ENCODE assay signal across 9 cellular contexts in the genomic region with DNA sequence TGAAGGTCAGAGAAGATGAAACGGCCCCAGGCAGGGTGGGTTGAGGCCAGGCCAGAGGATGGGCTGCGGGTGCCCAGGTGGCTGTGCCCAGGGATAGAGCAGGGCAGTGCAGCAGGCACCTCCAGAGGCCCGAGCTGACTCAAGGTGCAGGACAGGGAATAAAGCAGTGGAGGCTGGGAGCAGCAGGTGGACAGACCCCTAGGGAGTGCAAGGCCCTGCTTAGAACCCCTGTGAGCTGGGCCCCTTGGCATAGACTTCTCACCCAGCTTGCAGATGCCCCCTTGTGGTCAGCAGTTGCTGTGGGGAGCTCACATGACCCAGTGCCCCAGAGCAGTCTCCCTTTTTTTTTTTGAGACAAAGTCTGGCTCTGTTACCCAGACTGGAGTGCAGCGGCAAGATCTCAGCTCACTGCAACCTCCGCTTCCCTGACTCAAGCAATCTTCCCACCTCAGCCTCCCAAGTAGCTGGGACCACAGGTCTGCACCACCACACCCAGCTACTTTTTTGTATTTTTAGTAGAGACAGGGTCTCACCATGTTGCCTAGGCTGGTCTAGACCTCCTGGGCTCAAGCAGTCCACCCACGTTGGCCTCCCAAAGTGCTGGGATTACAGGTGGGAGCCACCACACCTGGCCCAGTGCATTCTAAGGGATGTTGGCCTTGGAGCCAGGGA.
DNase-seq lines count a peak whose midpoint lies in the region; ATAC-seq and TF ChIP-seq lines count a peak whose summit lies in the region.
"Had no signal": no experiment of that assay in that cellular context is flagged by ENCODE, and none has a peak within 500 bp of the region (broad histone marks: within the 10 kb centered on the region; RNA-seq: fewer than 3 reads in every experiment).

No MANE protein-coding gene starts in this region.

- H3K4me3 ChIP-seq in CD8-positive, alpha-beta T cell (ENCODE audit: low read depth, low read length) = no peak overlapping the region

- intact Hi-C loops in CD8-positive, alpha-beta T cell (cut with DNase I, micrococcal nuclease) = loop anchor here (1.0 to 10.0 kb wide), 4 partner anchors 142 to 318 kb away; no protein-coding TSS in a partner anchor
- intact Hi-C loops in sciatic nerve (cut with DNase I) = loop anchor here (5.0 to 10.0 kb wide), 2 partner anchors 140 to 188 kb away; no protein-coding TSS in a partner anchor

- H3K27me3 Mint-ChIP-seq in CD8-positive, alpha-beta T cell (ENCODE audit: low read depth) = no peaks in the 10 kb centered on the region
- peaks cover 11% of the 10 kb centered on the region for H3K27me3 Mint-ChIP-seq in glutamatergic neuron (ENCODE audit: unreplicated experiment)

- H3K36me3 ChIP-seq in CD8-positive, alpha-beta T cell (ENCODE audit: insufficient read depth, low read length) = no peaks in the 10 kb centered on the region

- no peaks in the 10 kb centered on the region for H3K4me1 Mint-ChIP-seq in CD8-positive, alpha-beta T cell (ENCODE audit: low read depth)
- peaks cover 29% of the 10 kb centered on the region for H3K4me1 Mint-ChIP-seq in glutamatergic neuron (ENCODE audit: low read depth, unreplicated experiment)

- no peaks in the 10 kb centered on the region for H3K27me3 ChIP-seq in CD8-positive, alpha-beta T cell (ENCODE audit: insufficient read depth, low read length)

- peak; percentile 92 for ATAC-seq in CD8-positive, alpha-beta T cell
- ATAC-seq in sciatic nerve (peak; percentile 48), HG03159 (IDR thresholded peaks at IDR 0.05; ENCODE audit: unreplicated experiment) (no peak), GM21723 (IDR thresholded peaks at IDR 0.05; ENCODE audit: unreplicated experiment) (no peak)

- H3K27ac Mint-ChIP-seq in CD8-positive, alpha-beta T cell = no peak overlapping the region
- no peak overlapping the region for H3K27ac Mint-ChIP-seq in glutamatergic neuron (ENCODE audit: unreplicated experiment)
- H3K27ac Mint-ChIP-seq: IgD-negative memory B cell had no signal

- H3K9me3 Mint-ChIP-seq in CD8-positive, alpha-beta T cell = no peaks in the 10 kb centered on the region
- peaks cover 21% of the 10 kb centered on the region for H3K9me3 Mint-ChIP-seq in glutamatergic neuron (ENCODE audit: unreplicated experiment)
- H3K9me3 Mint-ChIP-seq: IgD-negative memory B cell had no signal

- CTCF ChIA-PET in CD8-positive, alpha-beta T cell (lab: Charles Lee) = interaction anchor here (0.5 to 4.3 kb wide), 19 partner anchors 9 to 1255 kb away, joined by 3 to 25 read pairs (median 4); no protein-coding TSS in a partner anchor
- CTCF ChIA-PET in RWPE1 (lab: Yijun Ruan, JAX) = interaction anchor here (0.6 to 4.0 kb wide), 19 partner anchors 10 to 299 kb away, joined by 3 to 29 read pairs (median 4); partner anchors contain the start of gene WNK2

- no peaks in the 10 kb centered on the region for H3K36me3 Mint-ChIP-seq in CD8-positive, alpha-beta T cell
- no peaks in the 10 kb centered on the region for H3K36me3 Mint-ChIP-seq in glutamatergic neuron (ENCODE audit: unreplicated experiment)
- H3K36me3 Mint-ChIP-seq: IgD-negative memory B cell had no signal

- H3K4me1 ChIP-seq in CD8-positive, alpha-beta T cell (ENCODE audit: insufficient read depth, low read length) = no peaks in the 10 kb centered on the region

- POLR2A ChIA-PET in CD8-positive, alpha-beta T cell (lab: Charles Lee) = interaction anchor here (0.8 kb wide), 1 partner anchor 537 kb away, joined by 3 read pairs; no protein-coding TSS in a partner anchor
- POLR2A ChIA-PET in RWPE1 (lab: Yijun Ruan, JAX; ENCODE audit: low non-redundant PET) = interaction anchor here (0.6 kb wide), 1 partner anchor 1280 kb away, joined by 4 read pairs; no protein-coding TSS in a partner anchor

- H3K9me3 ChIP-seq in CD8-positive, alpha-beta T cell (ENCODE audit: low read length) = no peaks in the 10 kb centered on the region

- peak; percentile 30 to 74 (median 62) for DNase-seq in CD8-positive, alpha-beta T cell
- DNase-seq in HT1080 (ENCODE audit: low read depth) (peak; percentile 53), RWPE1 (ENCODE audit: low spot score) (peak; percentile 70), glutamatergic neuron (peak; percentile 58), sciatic nerve (ENCODE audit: low spot score) (peak; percentile 64)
- DNase-seq in activated naive CD4-positive, alpha-beta T cell treated with Interleukin-2 at 50 U/mL for 16 hours = peak; percentile 57

- peak; percentile 49 for TF ChIP-seq CTCF in CD8-positive, alpha-beta T cell (IDR thresholded peaks at IDR 0.05)
- peak; percentile 76 for TF ChIP-seq CTCF in RWPE1 (conservative IDR thresholded peaks at IDR 0.05; ENCODE audit: low read depth)
- TF ChIP-seq CTCF in glutamatergic neuron (IDR thresholded peaks at IDR 0.05; ENCODE audit: partially characterized antibody, unreplicated experiment) = peak; percentile 65

- no peak overlapping the region for H3K27ac ChIP-seq in CD8-positive, alpha-beta T cell (ENCODE audit: low read depth, low read length)
- H3K27ac ChIP-seq in RWPE1 = no peak overlapping the region

- no peak overlapping the region for H3K4me3 Mint-ChIP-seq in CD8-positive, alpha-beta T cell
- H3K4me3 Mint-ChIP-seq in glutamatergic neuron (ENCODE audit: unreplicated experiment) = no peak overlapping the region
- H3K4me3 Mint-ChIP-seq: IgD-negative memory B cell had no signal

Comparison
In these comparisons a context has a peak if more than half of its experiments do, and no peak if none do; other contexts are left out.
1. ATAC-seq: peak in CD8-positive, alpha-beta T cell (single experiment) and sciatic nerve (single experiment); none in HG03159 (single experiment) and GM21723 (single experiment).
2. Peak in every context shown above with its lines, with median percentiles within 50 percentile points of each other: DNase-seq and CTCF ChIP-seq.